1 cellular context compared by ENCODE assay signal in the genomic region with DNA sequence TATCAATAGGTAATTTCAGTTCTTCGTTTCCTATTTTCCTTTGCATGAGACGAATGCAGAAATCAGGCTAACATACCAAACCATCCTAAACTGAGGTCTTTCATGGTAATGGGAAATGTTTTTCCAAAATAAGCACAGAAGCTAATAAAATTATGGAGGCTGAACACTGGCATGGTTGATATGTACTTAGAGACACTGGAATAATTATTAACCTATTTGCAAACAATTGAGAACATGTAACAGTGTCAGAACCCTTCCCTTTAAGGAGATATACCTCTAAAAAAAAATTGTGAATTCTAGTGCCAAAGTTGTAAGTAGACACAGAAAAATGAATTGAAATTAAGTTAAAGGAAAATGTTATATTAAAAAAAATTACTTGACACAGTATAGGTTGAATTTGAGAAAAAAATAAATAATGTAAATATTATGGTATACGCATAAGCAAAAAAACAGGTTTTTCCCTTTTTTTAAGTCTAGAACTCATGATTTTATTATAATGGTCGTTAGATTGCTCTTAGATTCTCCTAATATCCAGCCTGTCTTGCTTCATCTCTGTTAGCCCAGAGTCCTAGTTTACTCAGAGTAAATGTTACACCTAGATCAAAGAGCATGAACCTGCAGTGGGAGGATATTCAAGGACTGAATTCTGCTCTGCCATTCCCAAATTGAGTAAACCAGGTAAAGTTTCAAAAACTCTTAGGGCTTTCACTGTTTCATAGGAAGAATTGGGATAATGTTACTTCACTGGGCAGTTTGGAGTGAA.
A peak's percentile ranks its signal among the peaks of the same experiment; 100 is the strongest.
TF ChIP-seq lines count a peak whose summit lies in the region.

No MANE protein-coding gene starts in this region.

TF ChIP-seq in HepG2, 621 proteins besides CTCF, POLR2A, EP300 and RAD21 (continued from another document and continues in another):
- TF ChIP-seq, protein P1, sequence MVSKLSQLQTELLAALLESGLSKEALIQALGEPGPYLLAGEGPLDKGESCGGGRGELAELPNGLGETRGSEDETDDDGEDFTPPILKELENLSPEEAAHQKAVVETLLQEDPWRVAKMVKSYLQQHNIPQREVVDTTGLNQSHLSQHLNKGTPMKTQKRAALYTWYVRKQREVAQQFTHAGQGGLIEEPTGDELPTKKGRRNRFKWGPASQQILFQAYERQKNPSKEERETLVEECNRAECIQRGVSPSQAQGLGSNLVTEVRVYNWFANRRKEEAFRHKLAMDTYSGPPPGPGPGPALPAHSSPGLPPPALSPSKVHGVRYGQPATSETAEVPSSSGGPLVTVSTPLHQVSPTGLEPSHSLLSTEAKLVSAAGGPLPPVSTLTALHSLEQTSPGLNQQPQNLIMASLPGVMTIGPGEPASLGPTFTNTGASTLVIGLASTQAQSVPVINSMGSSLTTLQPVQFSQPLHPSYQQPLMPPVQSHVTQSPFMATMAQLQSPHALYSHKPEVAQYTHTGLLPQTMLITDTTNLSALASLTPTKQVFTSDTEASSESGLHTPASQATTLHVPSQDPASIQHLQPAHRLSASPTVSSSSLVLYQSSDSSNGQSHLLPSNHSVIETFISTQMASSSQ (IDR thresholded peaks at IDR 0.05; ENCODE audit: low read depth) = peak; percentile 91
- TF ChIP-seq, protein P1 (CRISPR knock-in tag; IDR thresholded peaks at IDR 0.05; ENCODE audit: borderline replicate concordance) = peak; percentile 96
- TF ChIP-seq SOX13 (IDR thresholded peaks at IDR 0.05) (peak; percentile 60; the same call in 1 of the 2 replicates), SOX13 (CRISPR knock-in tag; conservative IDR thresholded peaks at IDR 0.05 in 1 of 2, IDR thresholded peaks at IDR 0.05 in 1 of 2) (peak in 1 of 2 experiments; percentile 93; a peak in 2 of 4 replicates), TBL1XR1 (IDR thresholded peaks at IDR 0.05; ENCODE audit: borderline replicate concordance, low read length, partially characterized antibody) (no peak), YEATS2 (CRISPR knock-in tag; IDR thresholded peaks at IDR 0.05; ENCODE audit: borderline replicate concordance) (peak; percentile 50; the same call in 1 of the 2 replicates), ZBTB7B (CRISPR knock-in tag; IDR thresholded peaks at IDR 0.05) (peak; percentile 67; the same call in 1 of the 2 replicates), ZNF451 (CRISPR knock-in tag; IDR thresholded peaks at IDR 0.05) (no peak), ZMYM2 (CRISPR knock-in tag; IDR thresholded peaks at IDR 0.05) (0 out of 2 replicates have a peak, but pooled peaks have one; percentile 54), TCF7L2 (IDR thresholded peaks at IDR 0.05; ENCODE audit: low read depth, low read length) (peak; percentile 88), RCOR2 (CRISPR knock-in tag; IDR thresholded peaks at IDR 0.05) (peak; percentile 91), SRY (CRISPR knock-in tag; IDR thresholded peaks at IDR 0.05) (no peak; the same call in 1 of the 2 replicates), NRL (CRISPR knock-in tag; IDR thresholded peaks at IDR 0.05; ENCODE audit: borderline replicate concordance) (no peak), CEBPG (CRISPR knock-in tag; IDR thresholded peaks at IDR 0.05) (peak; percentile 99), ZNF143 (CRISPR knock-in tag; IDR thresholded peaks at IDR 0.05) (no peak), ZSCAN25 (CRISPR knock-in tag; IDR thresholded peaks at IDR 0.05) (no peak), NR1H2 (CRISPR knock-in tag; IDR thresholded peaks at IDR 0.05; ENCODE audit: borderline replicate concordance, low read depth) (no peak), ZSCAN9 (CRISPR knock-in tag; IDR thresholded peaks at IDR 0.05; ENCODE audit: borderline replicate concordance) (peak; percentile 90), ZNF10 (CRISPR knock-in tag; IDR thresholded peaks at IDR 0.05; ENCODE audit: borderline replicate concordance, low read depth) (no peak), ZNF484 (CRISPR knock-in tag; IDR thresholded peaks at IDR 0.05; ENCODE audit: borderline replicate concordance, low read depth) (no peak), RARA (CRISPR knock-in tag; IDR thresholded peaks at IDR 0.05) (peak; percentile 85), HNRNPH1 (optimal IDR thresholded peaks at IDR 0.05; ENCODE audit: low read depth, low read length) (no peak), KDM5B (CRISPR knock-in tag; IDR thresholded peaks at IDR 0.05; ENCODE audit: borderline replicate concordance) (no peak), ZNF562 (CRISPR knock-in tag; IDR thresholded peaks at IDR 0.05; ENCODE audit: borderline replicate concordance) (no peak), KDM4B (CRISPR knock-in tag; IDR thresholded peaks at IDR 0.05) (0 out of 2 replicates have a peak, but pooled peaks have one; percentile 65), GATA4 (IDR thresholded peaks at IDR 0.05; ENCODE audit: borderline replicate concordance, low read depth) (peak; percentile 75; the same call in 1 of the 2 replicates)
- TF ChIP-seq, protein P2, sequence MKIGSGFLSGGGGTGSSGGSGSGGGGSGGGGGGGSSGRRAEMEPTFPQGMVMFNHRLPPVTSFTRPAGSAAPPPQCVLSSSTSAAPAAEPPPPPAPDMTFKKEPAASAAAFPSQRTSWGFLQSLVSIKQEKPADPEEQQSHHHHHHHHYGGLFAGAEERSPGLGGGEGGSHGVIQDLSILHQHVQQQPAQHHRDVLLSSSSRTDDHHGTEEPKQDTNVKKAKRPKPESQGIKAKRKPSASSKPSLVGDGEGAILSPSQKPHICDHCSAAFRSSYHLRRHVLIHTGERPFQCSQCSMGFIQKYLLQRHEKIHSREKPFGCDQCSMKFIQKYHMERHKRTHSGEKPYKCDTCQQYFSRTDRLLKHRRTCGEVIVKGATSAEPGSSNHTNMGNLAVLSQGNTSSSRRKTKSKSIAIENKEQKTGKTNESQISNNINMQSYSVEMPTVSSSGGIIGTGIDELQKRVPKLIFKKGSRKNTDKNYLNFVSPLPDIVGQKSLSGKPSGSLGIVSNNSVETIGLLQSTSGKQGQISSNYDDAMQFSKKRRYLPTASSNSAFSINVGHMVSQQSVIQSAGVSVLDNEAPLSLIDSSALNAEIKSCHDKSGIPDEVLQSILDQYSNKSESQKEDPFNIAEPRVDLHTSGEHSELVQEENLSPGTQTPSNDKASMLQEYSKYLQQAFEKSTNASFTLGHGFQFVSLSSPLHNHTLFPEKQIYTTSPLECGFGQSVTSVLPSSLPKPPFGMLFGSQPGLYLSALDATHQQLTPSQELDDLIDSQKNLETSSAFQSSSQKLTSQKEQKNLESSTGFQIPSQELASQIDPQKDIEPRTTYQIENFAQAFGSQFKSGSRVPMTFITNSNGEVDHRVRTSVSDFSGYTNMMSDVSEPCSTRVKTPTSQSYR (CRISPR knock-in tag; IDR thresholded peaks at IDR 0.05; ENCODE audit: borderline replicate concordance) = peak; percentile 63; the same call in 1 of the 2 replicates
- TF ChIP-seq, protein P3, sequence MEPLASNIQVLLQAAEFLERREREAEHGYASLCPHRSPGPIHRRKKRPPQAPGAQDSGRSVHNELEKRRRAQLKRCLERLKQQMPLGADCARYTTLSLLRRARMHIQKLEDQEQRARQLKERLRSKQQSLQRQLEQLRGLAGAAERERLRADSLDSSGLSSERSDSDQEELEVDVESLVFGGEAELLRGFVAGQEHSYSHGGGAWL (CRISPR knock-in tag; IDR thresholded peaks at IDR 0.05) = no peak
- TF ChIP-seq, protein P4, sequence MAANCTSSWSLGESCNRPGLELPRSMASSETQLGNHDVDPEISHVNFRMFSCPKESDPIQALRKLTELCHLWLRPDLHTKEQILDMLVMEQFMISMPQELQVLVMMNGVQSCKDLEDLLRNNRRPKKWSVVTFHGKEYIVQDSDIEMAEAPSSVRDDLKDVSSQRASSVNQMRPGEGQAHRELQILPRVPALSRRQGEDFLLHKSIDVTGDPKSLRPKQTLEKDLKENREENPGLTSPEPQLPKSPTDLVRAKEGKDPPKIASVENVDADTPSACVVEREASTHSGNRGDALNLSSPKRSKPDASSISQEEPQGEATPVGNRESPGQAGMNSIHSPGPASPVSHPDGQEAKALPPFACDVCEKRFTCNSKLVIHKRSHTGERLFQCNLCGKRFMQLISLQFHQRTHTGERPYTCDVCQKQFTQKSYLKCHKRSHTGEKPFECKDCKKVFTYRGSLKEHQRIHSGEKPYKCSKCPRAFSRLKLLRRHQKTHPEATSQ (CRISPR knock-in tag; IDR thresholded peaks at IDR 0.05; ENCODE audit: borderline replicate concordance) = peak; percentile 41; the same call in 1 of the 2 replicates
- TF ChIP-seq, protein P5, sequence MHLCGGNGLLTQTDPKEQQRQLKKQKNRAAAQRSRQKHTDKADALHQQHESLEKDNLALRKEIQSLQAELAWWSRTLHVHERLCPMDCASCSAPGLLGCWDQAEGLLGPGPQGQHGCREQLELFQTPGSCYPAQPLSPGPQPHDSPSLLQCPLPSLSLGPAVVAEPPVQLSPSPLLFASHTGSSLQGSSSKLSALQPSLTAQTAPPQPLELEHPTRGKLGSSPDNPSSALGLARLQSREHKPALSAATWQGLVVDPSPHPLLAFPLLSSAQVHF (CRISPR knock-in tag; IDR thresholded peaks at IDR 0.05) = no peak
- TF ChIP-seq, protein P6, sequence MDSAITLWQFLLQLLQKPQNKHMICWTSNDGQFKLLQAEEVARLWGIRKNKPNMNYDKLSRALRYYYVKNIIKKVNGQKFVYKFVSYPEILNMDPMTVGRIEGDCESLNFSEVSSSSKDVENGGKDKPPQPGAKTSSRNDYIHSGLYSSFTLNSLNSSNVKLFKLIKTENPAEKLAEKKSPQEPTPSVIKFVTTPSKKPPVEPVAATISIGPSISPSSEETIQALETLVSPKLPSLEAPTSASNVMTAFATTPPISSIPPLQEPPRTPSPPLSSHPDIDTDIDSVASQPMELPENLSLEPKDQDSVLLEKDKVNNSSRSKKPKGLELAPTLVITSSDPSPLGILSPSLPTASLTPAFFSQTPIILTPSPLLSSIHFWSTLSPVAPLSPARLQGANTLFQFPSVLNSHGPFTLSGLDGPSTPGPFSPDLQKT (CRISPR knock-in tag; IDR thresholded peaks at IDR 0.05; ENCODE audit: borderline replicate concordance) = no peak
- TF ChIP-seq, protein P7, sequence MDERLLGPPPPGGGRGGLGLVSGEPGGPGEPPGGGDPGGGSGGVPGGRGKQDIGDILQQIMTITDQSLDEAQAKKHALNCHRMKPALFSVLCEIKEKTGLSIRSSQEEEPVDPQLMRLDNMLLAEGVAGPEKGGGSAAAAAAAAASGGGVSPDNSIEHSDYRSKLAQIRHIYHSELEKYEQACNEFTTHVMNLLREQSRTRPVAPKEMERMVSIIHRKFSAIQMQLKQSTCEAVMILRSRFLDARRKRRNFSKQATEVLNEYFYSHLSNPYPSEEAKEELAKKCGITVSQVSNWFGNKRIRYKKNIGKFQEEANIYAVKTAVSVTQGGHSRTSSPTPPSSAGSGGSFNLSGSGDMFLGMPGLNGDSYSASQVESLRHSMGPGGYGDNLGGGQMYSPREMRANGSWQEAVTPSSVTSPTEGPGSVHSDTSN (CRISPR knock-in tag; IDR thresholded peaks at IDR 0.05) = no peak
- TF ChIP-seq, protein P8, sequence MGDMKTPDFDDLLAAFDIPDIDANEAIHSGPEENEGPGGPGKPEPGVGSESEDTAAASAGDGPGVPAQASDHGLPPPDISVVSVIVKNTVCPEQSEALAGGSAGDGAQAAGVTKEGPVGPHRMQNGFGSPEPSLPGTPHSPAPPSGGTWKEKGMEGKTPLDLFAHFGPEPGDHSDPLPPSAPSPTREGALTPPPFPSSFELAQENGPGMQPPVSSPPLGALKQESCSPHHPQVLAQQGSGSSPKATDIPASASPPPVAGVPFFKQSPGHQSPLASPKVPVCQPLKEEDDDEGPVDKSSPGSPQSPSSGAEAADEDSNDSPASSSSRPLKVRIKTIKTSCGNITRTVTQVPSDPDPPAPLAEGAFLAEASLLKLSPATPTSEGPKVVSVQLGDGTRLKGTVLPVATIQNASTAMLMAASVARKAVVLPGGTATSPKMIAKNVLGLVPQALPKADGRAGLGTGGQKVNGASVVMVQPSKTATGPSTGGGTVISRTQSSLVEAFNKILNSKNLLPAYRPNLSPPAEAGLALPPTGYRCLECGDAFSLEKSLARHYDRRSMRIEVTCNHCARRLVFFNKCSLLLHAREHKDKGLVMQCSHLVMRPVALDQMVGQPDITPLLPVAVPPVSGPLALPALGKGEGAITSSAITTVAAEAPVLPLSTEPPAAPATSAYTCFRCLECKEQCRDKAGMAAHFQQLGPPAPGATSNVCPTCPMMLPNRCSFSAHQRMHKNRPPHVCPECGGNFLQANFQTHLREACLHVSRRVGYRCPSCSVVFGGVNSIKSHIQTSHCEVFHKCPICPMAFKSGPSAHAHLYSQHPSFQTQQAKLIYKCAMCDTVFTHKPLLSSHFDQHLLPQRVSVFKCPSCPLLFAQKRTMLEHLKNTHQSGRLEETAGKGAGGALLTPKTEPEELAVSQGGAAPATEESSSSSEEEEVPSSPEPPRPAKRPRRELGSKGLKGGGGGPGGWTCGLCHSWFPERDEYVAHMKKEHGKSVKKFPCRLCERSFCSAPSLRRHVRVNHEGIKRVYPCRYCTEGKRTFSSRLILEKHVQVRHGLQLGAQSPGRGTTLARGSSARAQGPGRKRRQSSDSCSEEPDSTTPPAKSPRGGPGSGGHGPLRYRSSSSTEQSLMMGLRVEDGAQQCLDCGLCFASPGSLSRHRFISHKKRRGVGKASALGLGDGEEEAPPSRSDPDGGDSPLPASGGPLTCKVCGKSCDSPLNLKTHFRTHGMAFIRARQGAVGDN (CRISPR knock-in tag; IDR thresholded peaks at IDR 0.05) = no peak
- TF ChIP-seq, protein P9, sequence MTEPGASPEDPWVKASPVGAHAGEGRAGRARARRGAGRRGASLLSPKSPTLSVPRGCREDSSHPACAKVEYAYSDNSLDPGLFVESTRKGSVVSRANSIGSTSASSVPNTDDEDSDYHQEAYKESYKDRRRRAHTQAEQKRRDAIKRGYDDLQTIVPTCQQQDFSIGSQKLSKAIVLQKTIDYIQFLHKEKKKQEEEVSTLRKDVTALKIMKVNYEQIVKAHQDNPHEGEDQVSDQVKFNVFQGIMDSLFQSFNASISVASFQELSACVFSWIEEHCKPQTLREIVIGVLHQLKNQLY (CRISPR knock-in tag; IDR thresholded peaks at IDR 0.05) = peak; percentile 85; the same call in 1 of the 2 replicates
